In the genomic region with DNA sequence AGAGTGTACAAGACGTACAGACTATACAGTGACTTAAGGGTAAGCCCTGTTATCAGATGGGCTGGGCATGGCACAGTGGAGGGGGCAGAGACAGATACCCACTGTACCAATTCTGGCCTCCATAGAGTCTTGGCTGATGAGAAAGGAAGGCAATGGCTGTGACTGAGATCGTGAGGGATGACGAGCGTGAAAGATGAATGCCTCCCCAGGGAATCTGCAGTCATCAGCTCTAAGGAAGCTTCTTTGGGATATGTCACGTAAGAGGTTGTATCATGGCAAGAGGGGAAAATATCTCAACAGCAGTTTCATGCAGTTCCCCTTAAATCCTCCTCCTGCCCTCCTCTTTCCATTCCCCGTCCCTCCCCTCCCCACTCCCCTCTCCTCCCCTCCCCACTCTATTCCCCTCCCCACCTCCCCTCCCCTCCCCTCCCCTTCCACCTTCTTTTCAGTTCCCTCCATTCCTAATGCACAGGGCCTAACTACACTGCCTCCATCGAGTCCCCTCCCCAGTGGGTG, we compare ENCODE assay signal across 7 cellular contexts.
"Had no signal": no experiment of that assay in that cellular context is flagged by ENCODE, and none has a peak within 500 bp of the region (broad histone marks: within the 10 kb centered on the region; RNA-seq: fewer than 3 reads in every experiment).

No MANE protein-coding gene starts in this region.

- H3K79me2 ChIP-seq: parathyroid adenoma had no signal

- H3K4me3 ChIP-seq: adrenal gland, gastroesophageal sphincter, heart left ventricle, left ventricle myocardium inferior, tibial artery had no signal

- FAIRE-seq: astrocyte had no signal

- H3K36me3 ChIP-seq: adrenal gland, gastroesophageal sphincter, heart left ventricle, left ventricle myocardium inferior, tibial artery had no signal

- H3K27ac ChIP-seq: adrenal gland, gastroesophageal sphincter, parathyroid adenoma, tibial artery had no signal

- H3K9me3 ChIP-seq: adrenal gland, gastroesophageal sphincter, heart left ventricle, left ventricle myocardium inferior, tibial artery had no signal

- ATAC-seq: gastroesophageal sphincter had no signal

- H3K9ac ChIP-seq: parathyroid adenoma had no signal

- H3K4me1 ChIP-seq: adrenal gland, gastroesophageal sphincter, parathyroid adenoma, tibial artery had no signal
